In genomic region chr7:100854146-100854895, GRCh38 we compare ENCODE assay signal across 14 cellular contexts. TPM values are rescaled to one million over a fixed set of nuclear protein-coding genes. Genes with fewer than 3 reads are reported as not detected.
DNase-seq lines count a peak whose midpoint lies in the region; ATAC-seq and TF ChIP-seq lines count a peak whose summit lies in the region.
"Had no signal": no experiment of that assay in that cellular context is flagged by ENCODE, and none has a peak within 500 bp of the region (broad histone marks: within the 10 kb centered on the region; RNA-seq: fewer than 3 reads in every experiment).

No MANE protein-coding gene starts in this region.

- 0 out of 2 replicates have a peak, but pooled peaks cover 2% of the 10 kb centered on the region for H4K20me1 ChIP-seq in OCI-LY3 (ENCODE audit: insufficient read depth, low read length)

- POLR2A ChIA-PET in MCF 10A (lab: Yijun Ruan, JAX) = interaction anchor here (0.5 to 1.3 kb wide), 5 partner anchors 21 to 183 kb away, joined by 3 read pairs; partner anchors contain the start of gene UFSP1

- no peak overlapping the region for H3K4me3 ChIP-seq in breast epithelium
- H3K4me3 ChIP-seq in OCI-LY3 (ENCODE audit: low read length) = no peak overlapping the region
- H3K4me3 ChIP-seq in brain microvascular endothelial cell (ENCODE audit: low read depth, low read length) = no peak overlapping the region

- no peaks in the 10 kb centered on the region for H3K9me3 ChIP-seq in breast epithelium
- no peaks in the 10 kb centered on the region for H3K9me3 ChIP-seq in OCI-LY3 (ENCODE audit: insufficient read depth, low read length)
- H3K9me3 ChIP-seq: thoracic aorta had no signal

- TF ChIP-seq POLR2A in breast epithelium (IDR thresholded peaks at IDR 0.05) = no peak

- DNase-seq in MCF 10A (ENCODE audit: unreplicated experiment) = no peak
- no peak for DNase-seq in breast epithelium (ENCODE audit: low spot score in 2 of 2)
- no peak for DNase-seq in KG1 (lab: John Stamatoyannopoulos, UW)
- DNase-seq in brain microvascular endothelial cell = no peak
- DNase-seq: C1 segment of cervical spinal cord, EL, NCI-H187, NCI-H524 treated with DMSO at 0.1 percent for 48 hours had no signal

- H3K36me3 ChIP-seq in breast epithelium = no peaks in the 10 kb centered on the region
- H3K36me3 ChIP-seq in OCI-LY3 (replicated peaks; ENCODE audit: low read depth, low read length) = no peaks in the 10 kb centered on the region
- H3K36me3 ChIP-seq in brain microvascular endothelial cell (replicated peaks) = no peaks in the 10 kb centered on the region

- no peaks in the 10 kb centered on the region for H3K4me1 ChIP-seq in breast epithelium
- H3K4me1 ChIP-seq in OCI-LY3 (ENCODE audit: low read length) = peaks cover 10% of the 10 kb centered on the region; the same call in 1 of the 2 replicates

- intact Hi-C loops in MCF 10A (cut with micrococcal nuclease) (no loop called here), breast epithelium (cut with DNase I; ENCODE audit: low total_unique reads) (no loop called here)
- intact Hi-C loops in dendritic cell treated with granulocyte-macrophage colony-stimulating factor and Interleukin-4, amounts not matched to agents 40 ng/mL and 50 ng/mL, for 4 days (cut with micrococcal nuclease) = loop anchor here (5.0 kb wide), 1 partner anchor 147 kb away; the partner anchor contains the start of gene POP7

- TF ChIP-seq CTCF in MCF 10A (IDR thresholded peaks at IDR 0.05; ENCODE audit: unreplicated experiment) (no peak), breast epithelium (IDR thresholded peaks at IDR 0.05) (no peak), OCI-LY3 (IDR thresholded peaks at IDR 0.05; ENCODE audit: low read depth, low read length) (no peak), brain microvascular endothelial cell (IDR thresholded peaks at IDR 0.05; ENCODE audit: low read depth, low read length, missing control alignments) (no peak)

- H3K4me1 Mint-ChIP-seq in MCF 10A (ENCODE audit: insufficient read depth, unreplicated experiment) = peaks cover 6% of the 10 kb centered on the region
- H3K4me1 Mint-ChIP-seq in dendritic cell treated with granulocyte-macrophage colony-stimulating factor and Interleukin-4, amounts not matched to agents 40 ng/mL and 50 ng/mL, for 4 days (ENCODE audit: low read depth) = peaks cover 55% of the 10 kb centered on the region
- H3K4me1 Mint-ChIP-seq in stimulated activated memory B cell treated with anti-CD40 and anti-IgM and Interleukin-4, amounts not matched to agents 10 μg/mL and 1 μg/mL and 100 μg/mL, for 72 hours = peaks cover 37% of the 10 kb centered on the region

- H3K27ac ChIP-seq in breast epithelium (no peak overlapping the region), OCI-LY3 (ENCODE audit: low read length) (no peak overlapping the region), brain microvascular endothelial cell (no peak overlapping the region)
- H3K27ac ChIP-seq: thoracic aorta had no signal

- H3K36me3 Mint-ChIP-seq in MCF 10A (ENCODE audit: insufficient read depth, unreplicated experiment) = peaks cover 17% of the 10 kb centered on the region
- peaks cover 71% of the 10 kb centered on the region for H3K36me3 Mint-ChIP-seq in dendritic cell treated with granulocyte-macrophage colony-stimulating factor and Interleukin-4, amounts not matched to agents 40 ng/mL and 50 ng/mL, for 4 days (ENCODE audit: low read depth)
- H3K36me3 Mint-ChIP-seq in stimulated activated memory B cell treated with anti-CD40 and anti-IgM and Interleukin-4, amounts not matched to agents 10 μg/mL and 1 μg/mL and 100 μg/mL, for 72 hours = peaks cover 27% of the 10 kb centered on the region

- CTCF ChIA-PET in MCF 10A (lab: Yijun Ruan, JAX) = interaction anchor here (0.6 to 3.4 kb wide), 6 partner anchors 10 to 290 kb away, joined by 3 to 30 read pairs (median 4); partner anchors contain the start of gene POP7

- H3K4me3 Mint-ChIP-seq in MCF 10A (ENCODE audit: unreplicated experiment) = peak overlapping the region; percentile 90
- H3K4me3 Mint-ChIP-seq in dendritic cell treated with granulocyte-macrophage colony-stimulating factor and Interleukin-4, amounts not matched to agents 40 ng/mL and 50 ng/mL, for 4 days = peak overlapping the region; percentile 99
- H3K4me3 Mint-ChIP-seq in stimulated activated memory B cell treated with anti-CD40 and anti-IgM and Interleukin-4, amounts not matched to agents 10 μg/mL and 1 μg/mL and 100 μg/mL, for 72 hours = no peak overlapping the region

- ATAC-seq in stimulated activated memory B cell treated with anti-CD40 and anti-IgM and Interleukin-4, amounts not matched to agents 10 μg/mL and 1 μg/mL and 100 μg/mL, for 72 hours = no peak
- ATAC-seq in HG03045 (IDR thresholded peaks at IDR 0.05; ENCODE audit: unreplicated experiment) = no peak

- no TSS peak for BruUV-seq in MCF 10A (replicated peaks; lab: Mats Ljungman, UMichigan)

- no peaks in the 10 kb centered on the region for H3K27me3 Mint-ChIP-seq in MCF 10A (ENCODE audit: insufficient read depth, unreplicated experiment)
- no peaks in the 10 kb centered on the region for H3K27me3 Mint-ChIP-seq in dendritic cell treated with granulocyte-macrophage colony-stimulating factor and Interleukin-4, amounts not matched to agents 40 ng/mL and 50 ng/mL, for 4 days
- no peaks in the 10 kb centered on the region for H3K27me3 Mint-ChIP-seq in stimulated activated memory B cell treated with anti-CD40 and anti-IgM and Interleukin-4, amounts not matched to agents 10 μg/mL and 1 μg/mL and 100 μg/mL, for 72 hours
- H3K27me3 Mint-ChIP-seq: progenitor cell of endocrine pancreas had no signal

- H3K27ac Mint-ChIP-seq in MCF 10A (ENCODE audit: low read depth, unreplicated experiment) = no peak overlapping the region
- H3K27ac Mint-ChIP-seq in dendritic cell treated with granulocyte-macrophage colony-stimulating factor and Interleukin-4, amounts not matched to agents 40 ng/mL and 50 ng/mL, for 4 days = peak overlapping the region; percentile 93
- H3K27ac Mint-ChIP-seq in stimulated activated memory B cell treated with anti-CD40 and anti-IgM and Interleukin-4, amounts not matched to agents 10 μg/mL and 1 μg/mL and 100 μg/mL, for 72 hours = peak overlapping the region; percentile 64
- H3K27ac Mint-ChIP-seq: progenitor cell of endocrine pancreas had no signal

- H3K4me2 ChIP-seq in OCI-LY3 (ENCODE audit: low read length) = 0 out of 2 replicates have a peak overlapping the region, but pooled peaks have one; percentile 11

- peaks cover 16% of the 10 kb centered on the region for H3K79me2 ChIP-seq in OCI-LY3 (ENCODE audit: low read length)

- no peak overlapping the region for H3K9ac ChIP-seq in OCI-LY3 (ENCODE audit: low read length)

- H3K27me3 ChIP-seq in breast epithelium = no peaks in the 10 kb centered on the region
- H3K27me3 ChIP-seq in OCI-LY3 (ENCODE audit: low read depth, low read length) = no peaks in the 10 kb centered on the region
- no peaks in the 10 kb centered on the region for H3K27me3 ChIP-seq in brain microvascular endothelial cell (replicated peaks)

- no peaks in the 10 kb centered on the region for H3K9me3 Mint-ChIP-seq in MCF 10A (ENCODE audit: unreplicated experiment)
- H3K9me3 Mint-ChIP-seq in dendritic cell treated with granulocyte-macrophage colony-stimulating factor and Interleukin-4, amounts not matched to agents 40 ng/mL and 50 ng/mL, for 4 days = no peaks in the 10 kb centered on the region
- no peaks in the 10 kb centered on the region for H3K9me3 Mint-ChIP-seq in stimulated activated memory B cell treated with anti-CD40 and anti-IgM and Interleukin-4, amounts not matched to agents 10 μg/mL and 1 μg/mL and 100 μg/mL, for 72 hours

- H2AFZ ChIP-seq in OCI-LY3 (ENCODE audit: low read depth, low read length) = no peak overlapping the region

- in situ Hi-C loops in brain microvascular endothelial cell (cut with HindIII; ENCODE audit: low pct_ligation_motif_present, low sequenced_read_pairs) = no loop called here

RNA-seq across cellular contexts. Expression of gene SLC12A9, which starts 1.8 kb away (rescaled TPM):
- 19.2 and 21.0 TPM in 2 replicates for total RNA-seq in MCF 10A (2022)
- total RNA-seq in breast epithelium = 10 to 100 TPM; 13.3 to 18.0 (median 16.7) TPM

RNA-seq across cellular contexts. Expression of gene TRIP6, which starts 12.9 kb away (rescaled TPM):
- total RNA-seq in MCF 10A (2022) = 106 and 132 TPM in 2 replicates
- total RNA-seq in breast epithelium = 10 to 100 TPM; 45.3 to 62.8 (median 49.8) TPM

RNA-seq across cellular contexts. Expression of gene SRRT, which starts 20.6 kb away (rescaled TPM):
- total RNA-seq in MCF 10A (2022) = 111 and 142 TPM in 2 replicates
- 100 to 1,000 TPM in 2 of 3 donors, 10 to 100 TPM in 1; 45.8 to 111 (median 104) TPM for total RNA-seq in breast epithelium

RNA-seq across cellular contexts. Expression of gene EPHB4, which starts 27.0 kb away (rescaled TPM):
- total RNA-seq in MCF 10A (2022) = 48.8 and 51.3 TPM in 2 replicates
- 10 to 100 TPM; 21.4 to 64.9 (median 31.8) TPM for total RNA-seq in breast epithelium

RNA-seq across cellular contexts. Expression of gene UFSP1, which starts 35.2 kb away (rescaled TPM):
- total RNA-seq in MCF 10A (2022) (2.8 and 3.4 TPM in 2 replicates), breast epithelium (1 to 10 TPM; 2.9 to 4.2 (median 3.7) TPM)
